8 cellular contexts compared by ENCODE assay signal in genomic region chr13:102141625-102142472, GRCh38.
A peak's percentile ranks its signal among the peaks of the same experiment; 100 is the strongest.
DNase-seq lines count a peak whose midpoint lies in the region; ATAC-seq and TF ChIP-seq lines count a peak whose summit lies in the region.

No MANE protein-coding gene starts in this region.

- in situ Hi-C loops in SK-MEL-5 (cut with HindIII; ENCODE audit: low pct_unique_long_range_greater_than_20kb, low sequenced_read_pairs) = no loop called here

- no peak for TF ChIP-seq POLR2A in vagina (IDR thresholded peaks at IDR 0.05)

- CTCF ChIA-PET in CD8-positive, alpha-beta T cell (lab: Charles Lee) = interaction anchor here (0.9 kb wide), 1 partner anchor 11 kb away, joined by 3 read pairs; no protein-coding TSS in a partner anchor

- no peak overlapping the region for H3K27ac ChIP-seq in CD8-positive, alpha-beta T cell (ENCODE audit: low read depth, low read length)
- no peak overlapping the region for H3K27ac ChIP-seq in vagina

- H3K9me3 ChIP-seq in CD8-positive, alpha-beta T cell (ENCODE audit: low read length) = no peaks in the 10 kb centered on the region
- no peaks in the 10 kb centered on the region for H3K9me3 ChIP-seq in vagina

- H3K27me3 Mint-ChIP-seq in CD8-positive, alpha-beta T cell (ENCODE audit: low read depth) = no peaks in the 10 kb centered on the region
- H3K27me3 Mint-ChIP-seq in activated T-helper 1 cell treated with anti-CD3 and anti-CD28 coated beads, Interleukin-12 subunit alpha, Interleukin-12 subunit beta, Interleukin-2, Interleukin-4 antibody, amounts not matched to agents 30 ng/mL and 10 ng/mL and 1 ng/mL, durations not matched to agents 14 hours and 24 hours and 36 hours (ENCODE audit: insufficient read depth) = no peaks in the 10 kb centered on the region

- no peak overlapping the region for H3K4me3 ChIP-seq in CD8-positive, alpha-beta T cell (ENCODE audit: low read depth, low read length)
- no peak overlapping the region for H3K4me3 ChIP-seq in vagina

- no peak overlapping the region for H3K27ac Mint-ChIP-seq in CD8-positive, alpha-beta T cell
- no peak overlapping the region for H3K27ac Mint-ChIP-seq in activated T-helper 1 cell treated with anti-CD3 and anti-CD28 coated beads, Interleukin-12 subunit alpha, Interleukin-12 subunit beta, Interleukin-2, Interleukin-4 antibody, amounts not matched to agents 30 ng/mL and 10 ng/mL and 1 ng/mL, durations not matched to agents 14 hours and 24 hours and 36 hours

- H3K27me3 ChIP-seq in CD8-positive, alpha-beta T cell (ENCODE audit: insufficient read depth, low read length) = no peaks in the 10 kb centered on the region
- no peaks in the 10 kb centered on the region for H3K27me3 ChIP-seq in vagina

- no peaks in the 10 kb centered on the region for H3K9me3 Mint-ChIP-seq in CD8-positive, alpha-beta T cell
- H3K9me3 Mint-ChIP-seq in activated T-helper 1 cell treated with anti-CD3 and anti-CD28 coated beads, Interleukin-12 subunit alpha, Interleukin-12 subunit beta, Interleukin-2, Interleukin-4 antibody, amounts not matched to agents 30 ng/mL and 10 ng/mL and 1 ng/mL, durations not matched to agents 14 hours and 24 hours and 36 hours = no peaks in the 10 kb centered on the region

- H3K4me3 Mint-ChIP-seq in CD8-positive, alpha-beta T cell = no peak overlapping the region
- H3K4me3 Mint-ChIP-seq in activated T-helper 1 cell treated with anti-CD3 and anti-CD28 coated beads, Interleukin-12 subunit alpha, Interleukin-12 subunit beta, Interleukin-2, Interleukin-4 antibody, amounts not matched to agents 30 ng/mL and 10 ng/mL and 1 ng/mL, durations not matched to agents 14 hours and 24 hours and 36 hours = no peak overlapping the region

- DNase-seq in CD8-positive, alpha-beta T cell = no peak
- peak; percentile 59 for DNase-seq in SK-MEL-5 (ENCODE audit: low read depth, low spot score)
- peak; percentile 6 for DNase-seq in hepatic stellate cell (ENCODE audit: low spot score)
- DNase-seq in vagina (ENCODE audit: extremely low spot score in 2 of 2) = no peak
- DNase-seq in stimulated activated CD4-positive, alpha-beta T cell treated with anti-CD3 and anti-CD28 coated beads, Interleukin-2, amount 100 ng/mL, for 48 hours = no peak
- no peak for DNase-seq in activated T-helper 1 cell treated with anti-CD3 and anti-CD28 coated beads, Interleukin-12 subunit alpha, Interleukin-12 subunit beta, Interleukin-2, Interleukin-4 antibody, amounts not matched to agents 30 ng/mL and 10 ng/mL and 1 ng/mL, durations not matched to agents 14 hours and 24 hours and 36 hours (ENCODE audit: low spot score)

- no peaks in the 10 kb centered on the region for H3K4me1 ChIP-seq in CD8-positive, alpha-beta T cell (ENCODE audit: insufficient read depth, low read length)
- no peaks in the 10 kb centered on the region for H3K4me1 ChIP-seq in vagina

- intact Hi-C loops in CD8-positive, alpha-beta T cell (cut with DNase I, micrococcal nuclease) = loop anchor here (5.0 to 10.0 kb wide), 2 partner anchors 313 to 415 kb away; no protein-coding TSS in a partner anchor
- intact Hi-C loops in vagina (cut with DNase I) = no loop called here
- intact Hi-C loops in activated T-helper 1 cell treated with anti-CD3 and anti-CD28 coated beads, Interleukin-12 subunit alpha, Interleukin-12 subunit beta, Interleukin-2, Interleukin-4 antibody, amounts not matched to agents 30 ng/mL and 10 ng/mL and 1 ng/mL, durations not matched to agents 14 hours and 24 hours and 36 hours (cut with micrococcal nuclease) = loop anchor here (1.0 kb wide), 1 partner anchor 414 kb away; no protein-coding TSS in a partner anchor

- H3K4me1 Mint-ChIP-seq in CD8-positive, alpha-beta T cell (ENCODE audit: low read depth) = no peaks in the 10 kb centered on the region
- no peaks in the 10 kb centered on the region for H3K4me1 Mint-ChIP-seq in activated T-helper 1 cell treated with anti-CD3 and anti-CD28 coated beads, Interleukin-12 subunit alpha, Interleukin-12 subunit beta, Interleukin-2, Interleukin-4 antibody, amounts not matched to agents 30 ng/mL and 10 ng/mL and 1 ng/mL, durations not matched to agents 14 hours and 24 hours and 36 hours (ENCODE audit: low read depth)

- no peak for ATAC-seq in CD8-positive, alpha-beta T cell
- ATAC-seq in HG02678 (IDR thresholded peaks at IDR 0.05; ENCODE audit: unreplicated experiment) (peak; percentile 53), GM18520 (IDR thresholded peaks at IDR 0.05; ENCODE audit: unreplicated experiment) (no peak)

- POLR2A ChIA-PET in CD8-positive, alpha-beta T cell (lab: Charles Lee) = interaction anchor here (0.8 kb wide), 1 partner anchor 316 kb away, joined by 3 read pairs; no protein-coding TSS in a partner anchor

- H3K36me3 Mint-ChIP-seq in CD8-positive, alpha-beta T cell = no peaks in the 10 kb centered on the region
- no peaks in the 10 kb centered on the region for H3K36me3 Mint-ChIP-seq in activated T-helper 1 cell treated with anti-CD3 and anti-CD28 coated beads, Interleukin-12 subunit alpha, Interleukin-12 subunit beta, Interleukin-2, Interleukin-4 antibody, amounts not matched to agents 30 ng/mL and 10 ng/mL and 1 ng/mL, durations not matched to agents 14 hours and 24 hours and 36 hours (ENCODE audit: low read depth)

- TF ChIP-seq CTCF in CD8-positive, alpha-beta T cell (IDR thresholded peaks at IDR 0.05) = peak; percentile 43
- peak in 2 of 3 experiments; percentile 38 to 49 for TF ChIP-seq CTCF in vagina (IDR thresholded peaks at IDR 0.05)

- H3K36me3 ChIP-seq in CD8-positive, alpha-beta T cell (ENCODE audit: insufficient read depth, low read length) = no peaks in the 10 kb centered on the region
- no peaks in the 10 kb centered on the region for H3K36me3 ChIP-seq in vagina

Comparison
In these comparisons a context has a peak if more than half of its experiments do, and no peak if none do; other contexts are left out.
1. DNase-seq: peak in SK-MEL-5 (single experiment) and hepatic stellate cell (single experiment); none in CD8-positive, alpha-beta T cell (0 of 7), vagina (0 of 2), stimulated activated CD4-positive, alpha-beta T cell treated with anti-CD3 and anti-CD28 coated beads, Interleukin-2, amount 100 ng/mL, for 48 hours (0 of 2) and activated T-helper 1 cell treated with anti-CD3 and anti-CD28 coated beads, Interleukin-12 subunit alpha, Interleukin-12 subunit beta, Interleukin-2, Interleukin-4 antibody, amounts not matched to agents 30 ng/mL and 10 ng/mL and 1 ng/mL, durations not matched to agents 14 hours and 24 hours and 36 hours (single experiment).